Comparison of ENCODE assay signal across 11 cellular contexts in genomic region chr3:188489639-188490405, GRCh38.
DNase-seq lines count a peak whose midpoint lies in the region; ATAC-seq and TF ChIP-seq lines count a peak whose summit lies in the region.
"Had no signal": no experiment of that assay in that cellular context is flagged by ENCODE, and none has a peak within 500 bp of the region (broad histone marks: within the 10 kb centered on the region; RNA-seq: fewer than 3 reads in every experiment).

No MANE protein-coding gene starts in this region.

- peaks cover 5% of the 10 kb centered on the region for H3K36me3 ChIP-seq in skeletal muscle satellite cell (ENCODE audit: insufficient read depth, low read length)

- DNase-seq in amniotic epithelial cell (ENCODE audit: low read depth) (peak; percentile 88), lower leg skin (ENCODE audit: low spot score in 2 of 2) (no peak)
- DNase-seq: activated CD4-positive, alpha-beta memory T cell treated with anti-CD3 and anti-CD28 coated beads for 36 hours; lower lobe of right lung; NCI-H1092; Peyer's patch had no signal

- ATAC-seq in GM18511 (IDR thresholded peaks at IDR 0.05; ENCODE audit: unreplicated experiment), result peak; percentile 58
- ATAC-seq in HG03469 (IDR thresholded peaks at IDR 0.05; ENCODE audit: unreplicated experiment), result peak; percentile 62
- ATAC-seq in HG03108 (IDR thresholded peaks at IDR 0.05; ENCODE audit: unreplicated experiment), result no peak
- no peak for ATAC-seq in HG02588 (IDR thresholded peaks at IDR 0.05; ENCODE audit: unreplicated experiment)
- ATAC-seq: lower lobe of right lung had no signal

- H3K9ac ChIP-seq in skeletal muscle satellite cell (ENCODE audit: low read depth, low read length), result peak overlapping the region; percentile 2

- 87 to 90% methylated on average over 1 of the region's 1 CpG for WGBS in lower leg skin, 2 donors

- no peaks in the 10 kb centered on the region for H3K27me3 ChIP-seq in skeletal muscle satellite cell (ENCODE audit: control insufficient read depth, insufficient read depth, low read length)
- H3K27me3 ChIP-seq: Peyer's patch had no signal

- no peak for TF ChIP-seq POLR2A in lower leg skin (IDR thresholded peaks at IDR 0.05)

- no peak for TF ChIP-seq CTCF in lower leg skin (IDR thresholded peaks at IDR 0.05)

- no peak overlapping the region for H3K4me3 ChIP-seq in skeletal muscle satellite cell (ENCODE audit: low read length)
- H3K4me3 ChIP-seq in lower leg skin (ENCODE audit: low read depth, poor library complexity, severe bottlenecking), result no peak overlapping the region
- H3K4me3 ChIP-seq: lower lobe of right lung, Peyer's patch had no signal

- H3K9me3 ChIP-seq in skeletal muscle satellite cell (replicated peaks; ENCODE audit: low read length), result no peaks in the 10 kb centered on the region
- H3K9me3 ChIP-seq: lower lobe of right lung, Peyer's patch had no signal

- H3K4me2 ChIP-seq in skeletal muscle satellite cell (ENCODE audit: low read length), result no peak overlapping the region

- peaks cover 41% of the 10 kb centered on the region for H3K4me1 ChIP-seq in skeletal muscle satellite cell (ENCODE audit: control insufficient read depth, insufficient read depth, low read length)
- H3K4me1 ChIP-seq: Peyer's patch had no signal

- intact Hi-C loops in lower leg skin (cut with DNase I; ENCODE audit: low total_unique reads), result no loop called here

Comparison
In these comparisons a context has a peak if more than half of its experiments do, and no peak if none do; other contexts are left out.
1. ATAC-seq: peak in GM18511 (single experiment) and HG03469 (single experiment); none in HG03108 (single experiment) and HG02588 (single experiment).